1 cellular context compared by ENCODE assay signal in the genomic region with DNA sequence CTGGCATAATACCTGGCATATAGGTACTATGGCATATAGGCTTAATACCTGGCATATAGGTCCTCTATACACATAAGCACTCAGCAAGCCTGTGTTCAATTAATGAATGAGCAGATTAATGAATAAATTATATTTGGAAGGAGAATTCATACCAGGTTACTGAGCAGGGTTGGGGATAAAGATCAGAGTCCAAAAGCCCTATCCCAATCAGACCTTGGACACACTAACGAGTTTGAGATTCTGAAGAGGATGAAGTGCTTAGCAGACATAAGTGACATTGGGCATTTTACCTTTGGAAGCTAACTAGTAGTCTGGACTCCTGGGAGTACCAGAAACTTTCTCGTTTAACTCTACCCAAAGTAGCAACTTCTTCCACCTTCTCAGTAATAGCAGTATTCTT.
TF ChIP-seq lines count a peak whose summit lies in the region.

No MANE protein-coding gene starts in this region.

TF ChIP-seq in IMR-90, 13 proteins besides CTCF, POLR2A, EP300 and RAD21 (continued from another document):
- TF ChIP-seq, protein P1, sequence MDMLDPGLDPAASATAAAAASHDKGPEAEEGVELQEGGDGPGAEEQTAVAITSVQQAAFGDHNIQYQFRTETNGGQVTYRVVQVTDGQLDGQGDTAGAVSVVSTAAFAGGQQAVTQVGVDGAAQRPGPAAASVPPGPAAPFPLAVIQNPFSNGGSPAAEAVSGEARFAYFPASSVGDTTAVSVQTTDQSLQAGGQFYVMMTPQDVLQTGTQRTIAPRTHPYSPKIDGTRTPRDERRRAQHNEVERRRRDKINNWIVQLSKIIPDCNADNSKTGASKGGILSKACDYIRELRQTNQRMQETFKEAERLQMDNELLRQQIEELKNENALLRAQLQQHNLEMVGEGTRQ (IDR thresholded peaks at IDR 0.05; ENCODE audit: low read depth, low read length), result no peak
- TF ChIP-seq, protein P2, sequence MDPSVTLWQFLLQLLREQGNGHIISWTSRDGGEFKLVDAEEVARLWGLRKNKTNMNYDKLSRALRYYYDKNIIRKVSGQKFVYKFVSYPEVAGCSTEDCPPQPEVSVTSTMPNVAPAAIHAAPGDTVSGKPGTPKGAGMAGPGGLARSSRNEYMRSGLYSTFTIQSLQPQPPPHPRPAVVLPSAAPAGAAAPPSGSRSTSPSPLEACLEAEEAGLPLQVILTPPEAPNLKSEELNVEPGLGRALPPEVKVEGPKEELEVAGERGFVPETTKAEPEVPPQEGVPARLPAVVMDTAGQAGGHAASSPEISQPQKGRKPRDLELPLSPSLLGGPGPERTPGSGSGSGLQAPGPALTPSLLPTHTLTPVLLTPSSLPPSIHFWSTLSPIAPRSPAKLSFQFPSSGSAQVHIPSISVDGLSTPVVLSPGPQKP (IDR thresholded peaks at IDR 0.05; ENCODE audit: borderline replicate concordance, low read depth, low read length), result no peak
- TF ChIP-seq BHLHE40 (IDR thresholded peaks at IDR 0.05; ENCODE audit: low read depth, low read length), result no peak
- no peak for TF ChIP-seq CEBPB (IDR thresholded peaks at IDR 0.05; ENCODE audit: low read depth, low read length)
- no peak for TF ChIP-seq FOS (IDR thresholded peaks at IDR 0.05; ENCODE audit: low read depth, low read length)
- TF ChIP-seq SMC3 (IDR thresholded peaks at IDR 0.05; ENCODE audit: low read depth, low read length), result no peak
- TF ChIP-seq CHD1 (IDR thresholded peaks at IDR 0.05; ENCODE audit: low read depth, low read length), result no peak
- TF ChIP-seq NFE2L2 (IDR thresholded peaks at IDR 0.05; ENCODE audit: low read depth, low read length), result no peak
- no peak for TF ChIP-seq MAZ (IDR thresholded peaks at IDR 0.05; ENCODE audit: borderline replicate concordance, low read depth, low read length)
- no peak for TF ChIP-seq RFX5 (IDR thresholded peaks at IDR 0.05; ENCODE audit: low read depth, low read length)
- no peak for TF ChIP-seq MAFK (IDR thresholded peaks at IDR 0.05; ENCODE audit: low read depth, low read length)
- TF ChIP-seq RCOR1 (IDR thresholded peaks at IDR 0.05; ENCODE audit: insufficient replicate concordance, low read length), result no peak
